1 cellular context compared by ENCODE assay signal in the genomic region with DNA sequence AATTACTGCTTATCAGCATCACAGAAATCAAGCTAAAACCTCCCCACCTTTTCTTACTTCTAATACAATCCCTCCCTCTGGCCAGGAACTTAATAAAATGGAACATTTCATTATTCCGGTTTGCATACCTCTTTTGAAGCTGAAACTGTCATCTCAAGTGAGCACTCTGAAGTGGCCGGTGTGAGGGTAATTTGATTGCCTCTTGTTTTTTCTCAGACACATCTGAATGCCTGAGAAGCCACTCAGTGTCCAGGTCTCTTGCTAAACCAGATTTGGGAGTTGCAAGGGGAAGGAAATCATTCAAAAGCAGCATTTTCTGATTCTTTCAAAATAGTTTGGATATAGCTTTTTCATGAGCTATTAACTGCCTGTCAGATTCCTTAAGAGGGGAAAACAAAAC.
TF ChIP-seq lines count a peak whose summit lies in the region.

No MANE protein-coding gene starts in this region.

TF ChIP-seq in SK-N-SH, 30 proteins besides CTCF, POLR2A, EP300 and RAD21 (continued from another document):
- no peak for TF ChIP-seq RFX5 (IDR thresholded peaks at IDR 0.05; ENCODE audit: low read length)
